ENCODE assay signal across 14 cellular contexts in the genomic region with DNA sequence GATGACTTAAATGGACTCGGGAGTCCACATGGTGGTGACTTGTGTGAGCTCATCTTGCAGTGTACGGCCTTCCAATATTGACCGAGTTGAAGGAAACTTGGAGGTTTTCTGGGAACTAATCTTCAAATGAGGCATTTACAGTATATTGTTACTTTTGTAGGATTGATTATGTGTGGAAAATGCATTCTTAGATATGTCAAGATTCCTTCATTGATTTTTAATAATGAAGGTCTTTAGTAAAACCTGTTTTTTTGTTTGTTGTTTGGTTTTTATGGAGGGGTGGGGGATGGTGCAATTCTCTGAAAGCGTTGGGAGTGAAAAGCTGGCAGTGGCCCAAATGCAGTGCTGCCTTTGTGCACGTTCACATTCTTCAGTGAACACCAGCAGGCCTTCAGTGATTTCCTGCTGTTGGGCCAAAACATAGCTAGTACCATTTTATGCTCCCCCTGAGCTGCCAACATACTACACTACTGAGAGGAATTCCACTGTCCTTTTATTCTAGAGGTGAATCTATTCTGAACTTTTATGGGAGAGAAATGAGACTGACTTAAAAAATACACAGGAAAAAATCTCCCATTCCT. TPM values are rescaled to one million over a fixed set of nuclear protein-coding genes. Genes with fewer than 3 reads are reported as not detected.
DNase-seq lines count a peak whose midpoint lies in the region; ATAC-seq, FAIRE-seq and TF ChIP-seq lines count a peak whose summit lies in the region.
"Had no signal": no experiment of that assay in that cellular context is flagged by ENCODE, and none has a peak within 500 bp of the region (broad histone marks: within the 10 kb centered on the region; RNA-seq: fewer than 3 reads in every experiment).

No MANE protein-coding gene starts in this region.

- TF ChIP-seq CTCF in adrenal gland (IDR thresholded peaks at IDR 0.05) (no peak), right atrium auricular region (IDR thresholded peaks at IDR 0.05) (no peak), natural killer cell (IDR thresholded peaks at IDR 0.05) (no peak)

- H3K4me3 Mint-ChIP-seq in natural killer cell, result no peak overlapping the region
- H3K4me3 Mint-ChIP-seq: CD8-positive, alpha-beta T cell; effector memory CD8-positive, alpha-beta T cell; T-helper 2 cell treated with Interferon-gamma antibody and Interleukin-4, amounts not matched to agents 5 μg/mL and 100 μg/mL, for 36 hours had no signal

- H3K36me3 ChIP-seq in adrenal gland (replicated peaks in 1 of 2) (no peaks in the 10 kb centered on the region), right atrium auricular region (no peaks in the 10 kb centered on the region)

- no peak for TF ChIP-seq POLR2A in adrenal gland (IDR thresholded peaks at IDR 0.05)

- peak overlapping the region in 1 of 2 donors; percentile 59 for H3K27ac Mint-ChIP-seq in natural killer cell
- H3K27ac Mint-ChIP-seq: effector memory CD8-positive, alpha-beta T cell; T-helper 2 cell treated with Interferon-gamma antibody and Interleukin-4, amounts not matched to agents 5 μg/mL and 100 μg/mL, for 36 hours had no signal

- no peak for FAIRE-seq in urothelium cell line (lab: Jason Lieb, UNC)
- FAIRE-seq: H54 had no signal

- no peaks in the 10 kb centered on the region for H3K27me3 Mint-ChIP-seq in natural killer cell (ENCODE audit: low read depth in 2 of 2)
- H3K27me3 Mint-ChIP-seq: effector memory CD8-positive, alpha-beta T cell had no signal

- H3K4me1 ChIP-seq in adrenal gland (replicated peaks in 1 of 2), result peaks cover 16 to 35% of the 10 kb centered on the region in 2 donors
- H3K4me1 ChIP-seq in right atrium auricular region, result peaks cover 0 to 70% of the 10 kb centered on the region in 2 donors

- H3K4me3 ChIP-seq in adrenal gland, result no peak overlapping the region
- H3K4me3 ChIP-seq in right atrium auricular region, result no peak overlapping the region
- H3K4me3 ChIP-seq: lung had no signal

- H3K9me3 ChIP-seq in adrenal gland (replicated peaks in 1 of 3), result no peaks in the 10 kb centered on the region
- H3K9me3 ChIP-seq in right atrium auricular region, result peaks cover 0 to 9% of the 10 kb centered on the region in 2 donors

- intact Hi-C loops in Right ventricle myocardium superior (cut with DNase I), result loop anchor here (10.0 kb wide), 1 partner anchor 58 kb away; no protein-coding TSS in a partner anchor
- intact Hi-C loops in Right ventricle myocardium inferior (cut with DNase I), result loop anchor here (5.0 kb wide), 1 partner anchor 71 kb away; no protein-coding TSS in a partner anchor
- intact Hi-C loops in adrenal gland (cut with DNase I), result no loop called here
- intact Hi-C loops in natural killer cell (cut with micrococcal nuclease), result no loop called here

- DNase-seq in Right ventricle myocardium superior (peak; percentile 62), Right ventricle myocardium inferior (ENCODE audit: missing footprints) (no peak), adrenal gland (peak in 6 of 7 donors; percentile 37 to 63 (median 50)), right atrium auricular region (ENCODE audit: low spot score) (no peak), urothelium cell line (ENCODE audit: low spot score) (peak; percentile 48), natural killer cell (no peak), activated T-cell treated with anti-CD3 and anti-CD28 coated beads for 4 hours (no peak), NCI-H1694 (lab: John Stamatoyannopoulos, UW) (no peak)
- DNase-seq: effector memory CD8-positive, alpha-beta T cell; stimulated activated CD4-positive, alpha-beta T cell treated with anti-CD3 and anti-CD28 coated beads, Interleukin-15, amount 100 ng/mL, for 24 hours had no signal

- peaks cover under 1 to 14% of the 10 kb centered on the region in 2 donors for H3K9me3 Mint-ChIP-seq in natural killer cell
- H3K9me3 Mint-ChIP-seq: effector memory CD8-positive, alpha-beta T cell had no signal

- WGBS in adrenal gland, 4 donors, result 59 to 64% (median 61%) methylated on average over 5 of the region's 5 CpGs

- H3K36me3 Mint-ChIP-seq in natural killer cell, result no peaks in the 10 kb centered on the region

- no peaks in the 10 kb centered on the region for H3K27me3 ChIP-seq in adrenal gland
- H3K27me3 ChIP-seq in right atrium auricular region, result no peaks in the 10 kb centered on the region

- ATAC-seq in Right ventricle myocardium superior (ENCODE audit: poor library complexity) (peak; percentile 32), Right ventricle myocardium inferior (no peak), natural killer cell (no peak)
- ATAC-seq: CD8-positive, alpha-beta T cell; effector memory CD8-positive, alpha-beta T cell had no signal

- peaks cover 41 to 69% of the 10 kb centered on the region in 2 donors for H3K4me1 Mint-ChIP-seq in natural killer cell

- H3K27ac ChIP-seq in adrenal gland (no peak overlapping the region), right atrium auricular region (peak overlapping the region; percentile 20 to 23)

RNA-seq across cellular contexts. Expression of a gene that starts 50.4 kb away (rescaled TPM):
- total RNA-seq in Right ventricle myocardium superior, result 92.7 TPM
- total RNA-seq in Right ventricle myocardium inferior, result 91.8 TPM
- 10 to 100 TPM; 30.4 to 87.0 (median 55.5) TPM for total RNA-seq in adrenal gland
- 10 to 100 TPM; 18.3 to 67.9 (median 19.9) TPM for polyA plus RNA-seq in adrenal gland
- 10 to 100 TPM; 35.6 to 58.1 TPM for total RNA-seq in right atrium auricular region
- total RNA-seq in natural killer cell, result 10 to 100 TPM; 71.0 to 87.2 (median 74.3) TPM

Comparison
In these comparisons a context has a peak if more than half of its experiments do, and no peak if none do; other contexts are left out.
1. DNase-seq: peak in Right ventricle myocardium superior (single experiment), adrenal gland (6 of 7) and urothelium cell line (single experiment); none in Right ventricle myocardium inferior (single experiment), right atrium auricular region (single experiment), natural killer cell (single experiment), activated T-cell treated with anti-CD3 and anti-CD28 coated beads for 4 hours (single experiment) and NCI-H1694 (single experiment).
2. H3K27ac ChIP-seq: peak in right atrium auricular region (2 of 2); none in adrenal gland (0 of 5).
3. intact Hi-C loops: an anchor here in Right ventricle myocardium superior (10.0 kb wide) and Right ventricle myocardium inferior (5.0 kb wide); none called in adrenal gland and natural killer cell.